1 cellular context compared by ENCODE assay signal in the genomic region with DNA sequence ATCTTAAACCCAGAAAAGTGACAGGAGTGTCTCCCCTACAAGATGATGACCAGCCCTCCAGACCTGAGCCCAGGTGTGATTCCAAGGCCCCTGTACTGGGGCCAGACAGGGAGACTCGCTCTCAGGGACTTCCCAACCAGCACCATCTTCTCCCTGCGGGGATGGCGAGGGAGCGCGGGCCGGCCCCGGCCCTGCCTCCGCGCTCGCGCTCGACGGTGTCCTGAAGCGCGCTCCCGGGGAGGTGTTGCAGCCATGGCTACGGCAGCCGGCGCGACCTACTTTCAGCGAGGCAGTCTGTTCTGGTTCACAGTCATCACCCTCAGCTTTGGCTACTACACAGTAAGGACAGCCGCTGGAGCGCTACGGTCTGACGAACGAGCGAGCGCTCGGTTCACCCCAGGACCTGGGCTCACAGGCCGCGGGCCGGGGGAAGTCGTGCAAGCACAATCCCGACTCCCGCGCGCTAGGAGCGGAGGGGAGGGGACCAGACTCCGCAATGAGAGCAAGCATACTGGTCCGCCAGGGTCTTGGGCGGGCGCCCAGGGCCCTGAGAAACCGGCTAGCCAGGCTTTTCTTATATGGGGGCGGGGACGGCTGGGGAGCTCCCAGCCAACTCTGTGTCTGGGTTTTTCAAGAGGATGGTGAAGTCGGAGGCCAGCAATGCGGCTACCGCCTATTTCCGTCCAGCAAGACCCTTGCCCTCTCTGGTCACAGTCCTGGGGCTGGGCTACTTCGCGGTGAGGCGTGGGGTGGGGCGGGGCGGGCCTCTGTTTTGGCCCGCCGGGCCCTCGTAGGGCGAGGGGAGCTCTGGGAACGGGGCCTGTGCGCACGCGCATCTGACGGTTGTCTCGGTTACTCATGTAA.
A peak's percentile ranks its signal among the peaks of the same experiment; 100 is the strongest.
TF ChIP-seq lines count a peak whose summit lies in the region.

A gene with protein sequence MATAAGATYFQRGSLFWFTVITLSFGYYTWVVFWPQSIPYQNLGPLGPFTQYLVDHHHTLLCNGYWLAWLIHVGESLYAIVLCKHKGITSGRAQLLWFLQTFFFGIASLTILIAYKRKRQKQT (plus strand): TSS at position 218 of the 864 bp plus-strand sequence. CDS start 35 bp downstream, at position 253.

TF ChIP-seq in WTC11, 78 proteins besides CTCF, POLR2A, EP300 and RAD21 (continued from another document and continues in another):
- TF ChIP-seq, protein P1, sequence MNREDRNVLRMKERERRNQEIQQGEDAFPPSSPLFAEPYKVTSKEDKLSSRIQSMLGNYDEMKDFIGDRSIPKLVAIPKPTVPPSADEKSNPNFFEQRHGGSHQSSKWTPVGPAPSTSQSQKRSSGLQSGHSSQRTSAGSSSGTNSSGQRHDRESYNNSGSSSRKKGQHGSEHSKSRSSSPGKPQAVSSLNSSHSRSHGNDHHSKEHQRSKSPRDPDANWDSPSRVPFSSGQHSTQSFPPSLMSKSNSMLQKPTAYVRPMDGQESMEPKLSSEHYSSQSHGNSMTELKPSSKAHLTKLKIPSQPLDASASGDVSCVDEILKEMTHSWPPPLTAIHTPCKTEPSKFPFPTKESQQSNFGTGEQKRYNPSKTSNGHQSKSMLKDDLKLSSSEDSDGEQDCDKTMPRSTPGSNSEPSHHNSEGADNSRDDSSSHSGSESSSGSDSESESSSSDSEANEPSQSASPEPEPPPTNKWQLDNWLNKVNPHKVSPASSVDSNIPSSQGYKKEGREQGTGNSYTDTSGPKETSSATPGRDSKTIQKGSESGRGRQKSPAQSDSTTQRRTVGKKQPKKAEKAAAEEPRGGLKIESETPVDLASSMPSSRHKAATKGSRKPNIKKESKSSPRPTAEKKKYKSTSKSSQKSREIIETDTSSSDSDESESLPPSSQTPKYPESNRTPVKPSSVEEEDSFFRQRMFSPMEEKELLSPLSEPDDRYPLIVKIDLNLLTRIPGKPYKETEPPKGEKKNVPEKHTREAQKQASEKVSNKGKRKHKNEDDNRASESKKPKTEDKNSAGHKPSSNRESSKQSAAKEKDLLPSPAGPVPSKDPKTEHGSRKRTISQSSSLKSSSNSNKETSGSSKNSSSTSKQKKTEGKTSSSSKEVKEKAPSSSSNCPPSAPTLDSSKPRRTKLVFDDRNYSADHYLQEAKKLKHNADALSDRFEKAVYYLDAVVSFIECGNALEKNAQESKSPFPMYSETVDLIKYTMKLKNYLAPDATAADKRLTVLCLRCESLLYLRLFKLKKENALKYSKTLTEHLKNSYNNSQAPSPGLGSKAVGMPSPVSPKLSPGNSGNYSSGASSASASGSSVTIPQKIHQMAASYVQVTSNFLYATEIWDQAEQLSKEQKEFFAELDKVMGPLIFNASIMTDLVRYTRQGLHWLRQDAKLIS (CRISPR knock-in tag; IDR thresholded peaks at IDR 0.05; ENCODE audit: borderline replicate concordance) = 0 out of 2 replicates have a peak, but pooled peaks have one; percentile 52
- no peak; the same call in 1 of the 2 replicates for TF ChIP-seq GABPB1 (CRISPR knock-in tag; IDR thresholded peaks at IDR 0.05)
- TF ChIP-seq, protein P2, sequence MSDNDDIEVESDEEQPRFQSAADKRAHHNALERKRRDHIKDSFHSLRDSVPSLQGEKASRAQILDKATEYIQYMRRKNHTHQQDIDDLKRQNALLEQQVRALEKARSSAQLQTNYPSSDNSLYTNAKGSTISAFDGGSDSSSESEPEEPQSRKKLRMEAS (CRISPR knock-in tag; IDR thresholded peaks at IDR 0.05) = peak; percentile 83; the same call in 1 of the 2 replicates
- TF ChIP-seq CREM (CRISPR knock-in tag; IDR thresholded peaks at IDR 0.05) = peak; percentile 30
- no peak for TF ChIP-seq CREB1 (CRISPR knock-in tag; IDR thresholded peaks at IDR 0.05)
- TF ChIP-seq, protein P3, sequence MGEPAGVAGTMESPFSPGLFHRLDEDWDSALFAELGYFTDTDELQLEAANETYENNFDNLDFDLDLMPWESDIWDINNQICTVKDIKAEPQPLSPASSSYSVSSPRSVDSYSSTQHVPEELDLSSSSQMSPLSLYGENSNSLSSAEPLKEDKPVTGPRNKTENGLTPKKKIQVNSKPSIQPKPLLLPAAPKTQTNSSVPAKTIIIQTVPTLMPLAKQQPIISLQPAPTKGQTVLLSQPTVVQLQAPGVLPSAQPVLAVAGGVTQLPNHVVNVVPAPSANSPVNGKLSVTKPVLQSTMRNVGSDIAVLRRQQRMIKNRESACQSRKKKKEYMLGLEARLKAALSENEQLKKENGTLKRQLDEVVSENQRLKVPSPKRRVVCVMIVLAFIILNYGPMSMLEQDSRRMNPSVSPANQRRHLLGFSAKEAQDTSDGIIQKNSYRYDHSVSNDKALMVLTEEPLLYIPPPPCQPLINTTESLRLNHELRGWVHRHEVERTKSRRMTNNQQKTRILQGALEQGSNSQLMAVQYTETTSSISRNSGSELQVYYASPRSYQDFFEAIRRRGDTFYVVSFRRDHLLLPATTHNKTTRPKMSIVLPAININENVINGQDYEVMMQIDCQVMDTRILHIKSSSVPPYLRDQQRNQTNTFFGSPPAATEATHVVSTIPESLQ (CRISPR knock-in tag; IDR thresholded peaks at IDR 0.05) = no peak
- TF ChIP-seq KAT7 (CRISPR knock-in tag; IDR thresholded peaks at IDR 0.05; ENCODE audit: borderline replicate concordance) = peak; percentile 88
- TF ChIP-seq TCF7 (CRISPR knock-in tag; IDR thresholded peaks at IDR 0.05; ENCODE audit: low read depth) = no peak
- no peak for TF ChIP-seq HMGA2 (CRISPR knock-in tag; IDR thresholded peaks at IDR 0.05)
- no peak for TF ChIP-seq PRRX2 (CRISPR knock-in tag; IDR thresholded peaks at IDR 0.05)
- 0 out of 2 replicates have a peak, but pooled peaks have one; percentile 40 for TF ChIP-seq TEAD1 (CRISPR knock-in tag; IDR thresholded peaks at IDR 0.05)
- TF ChIP-seq, protein P4, sequence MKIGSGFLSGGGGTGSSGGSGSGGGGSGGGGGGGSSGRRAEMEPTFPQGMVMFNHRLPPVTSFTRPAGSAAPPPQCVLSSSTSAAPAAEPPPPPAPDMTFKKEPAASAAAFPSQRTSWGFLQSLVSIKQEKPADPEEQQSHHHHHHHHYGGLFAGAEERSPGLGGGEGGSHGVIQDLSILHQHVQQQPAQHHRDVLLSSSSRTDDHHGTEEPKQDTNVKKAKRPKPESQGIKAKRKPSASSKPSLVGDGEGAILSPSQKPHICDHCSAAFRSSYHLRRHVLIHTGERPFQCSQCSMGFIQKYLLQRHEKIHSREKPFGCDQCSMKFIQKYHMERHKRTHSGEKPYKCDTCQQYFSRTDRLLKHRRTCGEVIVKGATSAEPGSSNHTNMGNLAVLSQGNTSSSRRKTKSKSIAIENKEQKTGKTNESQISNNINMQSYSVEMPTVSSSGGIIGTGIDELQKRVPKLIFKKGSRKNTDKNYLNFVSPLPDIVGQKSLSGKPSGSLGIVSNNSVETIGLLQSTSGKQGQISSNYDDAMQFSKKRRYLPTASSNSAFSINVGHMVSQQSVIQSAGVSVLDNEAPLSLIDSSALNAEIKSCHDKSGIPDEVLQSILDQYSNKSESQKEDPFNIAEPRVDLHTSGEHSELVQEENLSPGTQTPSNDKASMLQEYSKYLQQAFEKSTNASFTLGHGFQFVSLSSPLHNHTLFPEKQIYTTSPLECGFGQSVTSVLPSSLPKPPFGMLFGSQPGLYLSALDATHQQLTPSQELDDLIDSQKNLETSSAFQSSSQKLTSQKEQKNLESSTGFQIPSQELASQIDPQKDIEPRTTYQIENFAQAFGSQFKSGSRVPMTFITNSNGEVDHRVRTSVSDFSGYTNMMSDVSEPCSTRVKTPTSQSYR (CRISPR knock-in tag; IDR thresholded peaks at IDR 0.05) = no peak
- no peak for TF ChIP-seq JAZF1 (CRISPR knock-in tag; IDR thresholded peaks at IDR 0.05)
- 0 out of 2 replicates have a peak, but pooled peaks have one; percentile 3 for TF ChIP-seq GTF2I (CRISPR knock-in tag; conservative IDR thresholded peaks at IDR 0.05)
- TF ChIP-seq ATF1 (CRISPR knock-in tag; IDR thresholded peaks at IDR 0.05) = peak; percentile 49; the same call in 1 of the 2 replicates
- peak; percentile 53; the same call in 1 of the 2 replicates for TF ChIP-seq ESRRA (CRISPR knock-in tag; IDR thresholded peaks at IDR 0.05; ENCODE audit: borderline replicate concordance)
- no peak; the same call in 1 of the 2 replicates for TF ChIP-seq SMAD4 (CRISPR knock-in tag; IDR thresholded peaks at IDR 0.05)
- TF ChIP-seq, protein P5, sequence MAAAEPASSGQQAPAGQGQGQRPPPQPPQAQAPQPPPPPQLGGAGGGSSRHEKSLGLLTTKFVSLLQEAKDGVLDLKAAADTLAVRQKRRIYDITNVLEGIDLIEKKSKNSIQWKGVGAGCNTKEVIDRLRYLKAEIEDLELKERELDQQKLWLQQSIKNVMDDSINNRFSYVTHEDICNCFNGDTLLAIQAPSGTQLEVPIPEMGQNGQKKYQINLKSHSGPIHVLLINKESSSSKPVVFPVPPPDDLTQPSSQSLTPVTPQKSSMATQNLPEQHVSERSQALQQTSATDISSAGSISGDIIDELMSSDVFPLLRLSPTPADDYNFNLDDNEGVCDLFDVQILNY (CRISPR knock-in tag; IDR thresholded peaks at IDR 0.05) = no peak
- no peak for TF ChIP-seq MXD4 (CRISPR knock-in tag; IDR thresholded peaks at IDR 0.05; ENCODE audit: borderline replicate concordance)
- TF ChIP-seq FOXP1 (CRISPR knock-in tag; IDR thresholded peaks at IDR 0.05; ENCODE audit: borderline replicate concordance) = 0 out of 2 replicates have a peak, but pooled peaks have one; percentile 10
- peak; percentile 40; the same call in 1 of the 2 replicates for TF ChIP-seq TEAD4 (CRISPR knock-in tag; IDR thresholded peaks at IDR 0.05)
- TF ChIP-seq, protein P6, sequence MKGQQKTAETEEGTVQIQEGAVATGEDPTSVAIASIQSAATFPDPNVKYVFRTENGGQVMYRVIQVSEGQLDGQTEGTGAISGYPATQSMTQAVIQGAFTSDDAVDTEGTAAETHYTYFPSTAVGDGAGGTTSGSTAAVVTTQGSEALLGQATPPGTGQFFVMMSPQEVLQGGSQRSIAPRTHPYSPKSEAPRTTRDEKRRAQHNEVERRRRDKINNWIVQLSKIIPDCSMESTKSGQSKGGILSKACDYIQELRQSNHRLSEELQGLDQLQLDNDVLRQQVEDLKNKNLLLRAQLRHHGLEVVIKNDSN (CRISPR knock-in tag; IDR thresholded peaks at IDR 0.05) = 0 out of 2 replicates have a peak, but pooled peaks have one; percentile 52
- no peak for TF ChIP-seq ZNF416 (CRISPR knock-in tag; IDR thresholded peaks at IDR 0.05)
- TF ChIP-seq IRF2 (CRISPR knock-in tag; IDR thresholded peaks at IDR 0.05; ENCODE audit: borderline replicate concordance, low read depth) = no peak
- TF ChIP-seq NFE2L1 (CRISPR knock-in tag; IDR thresholded peaks at IDR 0.05) = no peak
- TF ChIP-seq, protein P7, sequence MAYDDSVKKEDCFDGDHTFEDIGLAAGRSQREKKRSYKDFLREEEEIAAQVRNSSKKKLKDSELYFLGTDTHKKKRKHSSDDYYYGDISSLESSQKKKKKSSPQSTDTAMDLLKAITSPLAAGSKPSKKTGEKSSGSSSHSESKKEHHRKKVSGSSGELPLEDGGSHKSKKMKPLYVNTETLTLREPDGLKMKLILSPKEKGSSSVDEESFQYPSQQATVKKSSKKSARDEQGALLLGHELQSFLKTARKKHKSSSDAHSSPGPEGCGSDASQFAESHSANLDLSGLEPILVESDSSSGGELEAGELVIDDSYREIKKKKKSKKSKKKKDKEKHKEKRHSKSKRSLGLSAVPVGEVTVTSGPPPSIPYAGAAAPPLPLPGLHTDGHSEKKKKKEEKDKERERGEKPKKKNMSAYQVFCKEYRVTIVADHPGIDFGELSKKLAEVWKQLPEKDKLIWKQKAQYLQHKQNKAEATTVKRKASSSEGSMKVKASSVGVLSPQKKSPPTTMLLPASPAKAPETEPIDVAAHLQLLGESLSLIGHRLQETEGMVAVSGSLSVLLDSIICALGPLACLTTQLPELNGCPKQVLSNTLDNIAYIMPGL (CRISPR knock-in tag; IDR thresholded peaks at IDR 0.05) = peak; percentile 53
- TF ChIP-seq, protein P8, sequence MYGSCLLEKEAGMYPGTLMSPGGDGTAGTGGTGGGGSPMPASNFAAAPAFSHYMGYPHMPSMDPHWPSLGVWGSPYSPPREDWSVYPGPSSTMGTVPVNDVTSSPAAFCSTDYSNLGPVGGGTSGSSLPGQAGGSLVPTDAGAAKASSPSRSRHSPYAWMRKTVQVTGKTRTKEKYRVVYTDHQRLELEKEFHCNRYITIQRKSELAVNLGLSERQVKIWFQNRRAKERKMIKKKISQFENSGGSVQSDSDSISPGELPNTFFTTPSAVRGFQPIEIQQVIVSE (CRISPR knock-in tag; IDR thresholded peaks at IDR 0.05; ENCODE audit: borderline replicate concordance) = no peak
- peak; percentile 46; the same call in 1 of the 2 replicates for TF ChIP-seq SP1 (CRISPR knock-in tag; conservative IDR thresholded peaks at IDR 0.05)
- TF ChIP-seq FOXJ3 (CRISPR knock-in tag; IDR thresholded peaks at IDR 0.05; ENCODE audit: borderline replicate concordance) = no peak
- no peak for TF ChIP-seq GRHL2 (CRISPR knock-in tag; IDR thresholded peaks at IDR 0.05; ENCODE audit: insufficient replicate concordance, severe bottlenecking)
- TF ChIP-seq, protein P9, sequence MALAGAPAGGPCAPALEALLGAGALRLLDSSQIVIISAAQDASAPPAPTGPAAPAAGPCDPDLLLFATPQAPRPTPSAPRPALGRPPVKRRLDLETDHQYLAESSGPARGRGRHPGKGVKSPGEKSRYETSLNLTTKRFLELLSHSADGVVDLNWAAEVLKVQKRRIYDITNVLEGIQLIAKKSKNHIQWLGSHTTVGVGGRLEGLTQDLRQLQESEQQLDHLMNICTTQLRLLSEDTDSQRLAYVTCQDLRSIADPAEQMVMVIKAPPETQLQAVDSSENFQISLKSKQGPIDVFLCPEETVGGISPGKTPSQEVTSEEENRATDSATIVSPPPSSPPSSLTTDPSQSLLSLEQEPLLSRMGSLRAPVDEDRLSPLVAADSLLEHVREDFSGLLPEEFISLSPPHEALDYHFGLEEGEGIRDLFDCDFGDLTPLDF (CRISPR knock-in tag; IDR thresholded peaks at IDR 0.05) = no peak
- TF ChIP-seq SOX15 (CRISPR knock-in tag; IDR thresholded peaks at IDR 0.05) = no peak
- TF ChIP-seq, protein P10, sequence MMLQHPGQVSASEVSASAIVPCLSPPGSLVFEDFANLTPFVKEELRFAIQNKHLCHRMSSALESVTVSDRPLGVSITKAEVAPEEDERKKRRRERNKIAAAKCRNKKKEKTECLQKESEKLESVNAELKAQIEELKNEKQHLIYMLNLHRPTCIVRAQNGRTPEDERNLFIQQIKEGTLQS (CRISPR knock-in tag; conservative IDR thresholded peaks at IDR 0.05) = no peak
- TF ChIP-seq, protein P11, sequence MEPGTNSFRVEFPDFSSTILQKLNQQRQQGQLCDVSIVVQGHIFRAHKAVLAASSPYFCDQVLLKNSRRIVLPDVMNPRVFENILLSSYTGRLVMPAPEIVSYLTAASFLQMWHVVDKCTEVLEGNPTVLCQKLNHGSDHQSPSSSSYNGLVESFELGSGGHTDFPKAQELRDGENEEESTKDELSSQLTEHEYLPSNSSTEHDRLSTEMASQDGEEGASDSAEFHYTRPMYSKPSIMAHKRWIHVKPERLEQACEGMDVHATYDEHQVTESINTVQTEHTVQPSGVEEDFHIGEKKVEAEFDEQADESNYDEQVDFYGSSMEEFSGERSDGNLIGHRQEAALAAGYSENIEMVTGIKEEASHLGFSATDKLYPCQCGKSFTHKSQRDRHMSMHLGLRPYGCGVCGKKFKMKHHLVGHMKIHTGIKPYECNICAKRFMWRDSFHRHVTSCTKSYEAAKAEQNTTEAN (CRISPR knock-in tag; IDR thresholded peaks at IDR 0.05) = no peak
- TF ChIP-seq MYBL2 (CRISPR knock-in tag; IDR thresholded peaks at IDR 0.05) = 0 out of 2 replicates have a peak, but pooled peaks have one; percentile 8
- TF ChIP-seq, protein P12, sequence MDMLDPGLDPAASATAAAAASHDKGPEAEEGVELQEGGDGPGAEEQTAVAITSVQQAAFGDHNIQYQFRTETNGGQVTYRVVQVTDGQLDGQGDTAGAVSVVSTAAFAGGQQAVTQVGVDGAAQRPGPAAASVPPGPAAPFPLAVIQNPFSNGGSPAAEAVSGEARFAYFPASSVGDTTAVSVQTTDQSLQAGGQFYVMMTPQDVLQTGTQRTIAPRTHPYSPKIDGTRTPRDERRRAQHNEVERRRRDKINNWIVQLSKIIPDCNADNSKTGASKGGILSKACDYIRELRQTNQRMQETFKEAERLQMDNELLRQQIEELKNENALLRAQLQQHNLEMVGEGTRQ (CRISPR knock-in tag; IDR thresholded peaks at IDR 0.05) = 0 out of 2 replicates have a peak, but pooled peaks have one; percentile 22
